Comparison of ENCODE assay signal across 12 cellular contexts in genomic region chr2:202036601-202037037, GRCh38. TPM values are rescaled to one million over a fixed set of nuclear protein-coding genes. Genes with fewer than 3 reads are reported as not detected.
DNase-seq lines count a peak whose midpoint lies in the region; ATAC-seq and TF ChIP-seq lines count a peak whose summit lies in the region.
"Had no signal": no experiment of that assay in that cellular context is flagged by ENCODE, and none has a peak within 500 bp of the region (broad histone marks: within the 10 kb centered on the region; RNA-seq: fewer than 3 reads in every experiment).

No MANE protein-coding gene starts in this region.

- H3K4me3 ChIP-seq in gastroesophageal sphincter = peak overlapping the region; percentile 53 to 74
- peak overlapping the region; percentile 63 to 77 for H3K4me3 ChIP-seq in prostate gland

- H3K9me3 Mint-ChIP-seq in activated T-cell treated with anti-CD3 and anti-CD28 coated beads, Interleukin-2, amount 50 U/mL, for 4 hours = no peaks in the 10 kb centered on the region
- H3K9me3 Mint-ChIP-seq: activated naive CD8-positive, alpha-beta T cell treated with anti-CD3 and anti-CD28 coated beads for 36 hours had no signal

- H3K27ac ChIP-seq in gastroesophageal sphincter = peak overlapping the region; percentile 69 to 99 (median 98)
- peak overlapping the region; percentile 90 to 95 for H3K27ac ChIP-seq in prostate gland

- H3K4me1 ChIP-seq in gastroesophageal sphincter (peaks cover 3 to 70% (median 8%) of the 10 kb centered on the region in 3 donors), prostate gland (replicated peaks) (no peaks in the 10 kb centered on the region)

- H3K4me3 Mint-ChIP-seq in activated T-cell treated with anti-CD3 and anti-CD28 coated beads, Interleukin-2, amount 50 U/mL, for 4 hours = no peak overlapping the region
- H3K4me3 Mint-ChIP-seq: activated naive CD8-positive, alpha-beta T cell treated with anti-CD3 and anti-CD28 coated beads for 36 hours had no signal

- no peak for TF ChIP-seq POLR2A in gastroesophageal sphincter (IDR thresholded peaks at IDR 0.05)
- TF ChIP-seq POLR2A in prostate gland (IDR thresholded peaks at IDR 0.05) = no peak

- DNase-seq in Caki2 (ENCODE audit: low read depth) (peak; percentile 43), prostate gland (ENCODE audit: low spot score) (no peak), SHP77 (lab: John Stamatoyannopoulos, UW) (no peak), NOMO-1 treated with DMSO at 0.1 percent for 48 hours (lab: John Stamatoyannopoulos, UW; ENCODE audit: unreplicated experiment) (no peak), left colon (no peak)
- DNase-seq in activated T-cell treated with anti-CD3 and anti-CD28 coated beads, Interleukin-2, amount 50 U/mL, for 4 hours = no peak
- DNase-seq: activated CD4-positive, alpha-beta T cell treated with anti-CD3 and anti-CD28 coated beads for 1 hour; activated naive CD8-positive, alpha-beta T cell treated with anti-CD3 and anti-CD28 coated beads for 36 hours; stimulated activated naive CD4-positive, alpha-beta T cell had no signal

- in situ Hi-C loops in Caki2 (cut with HindIII; ENCODE audit: low pct_unique_long_range_greater_than_20kb, low sequenced_read_pairs) = no loop called here

- TF ChIP-seq CTCF in gastroesophageal sphincter (IDR thresholded peaks at IDR 0.05) (no peak), prostate gland (IDR thresholded peaks at IDR 0.05) (no peak)

- intact Hi-C loops in prostate gland (cut with DNase I) = loop anchor here (5.0 kb wide), 2 partner anchors 116 to 136 kb away; no protein-coding TSS in a partner anchor
- intact Hi-C loops in left colon (cut with DNase I, micrococcal nuclease) = no loop called here

- H3K4me1 Mint-ChIP-seq in activated T-cell treated with anti-CD3 and anti-CD28 coated beads, Interleukin-2, amount 50 U/mL, for 4 hours (ENCODE audit: low read depth) = peaks cover 11% of the 10 kb centered on the region

- no peaks in the 10 kb centered on the region for H3K36me3 Mint-ChIP-seq in activated T-cell treated with anti-CD3 and anti-CD28 coated beads, Interleukin-2, amount 50 U/mL, for 4 hours (ENCODE audit: insufficient read depth)
- H3K36me3 Mint-ChIP-seq: activated naive CD8-positive, alpha-beta T cell treated with anti-CD3 and anti-CD28 coated beads for 36 hours had no signal

- TF ChIP-seq EP300 in gastroesophageal sphincter (IDR thresholded peaks at IDR 0.05) = no peak

- H3K36me3 ChIP-seq in gastroesophageal sphincter (no peaks in the 10 kb centered on the region), prostate gland (no peaks in the 10 kb centered on the region)

- peak; percentile 1; the same call in 1 of the 3 replicates for ATAC-seq in SK-N-SH treated with all-trans-retinoic acid at 6 μM for 48 hours
- no peak for ATAC-seq in gastroesophageal sphincter
- ATAC-seq in activated T-cell treated with anti-CD3 and anti-CD28 coated beads, Interleukin-2, amount 50 U/mL, for 4 hours = no peak
- ATAC-seq in left colon = no peak

- H3K27me3 ChIP-seq in gastroesophageal sphincter (no peaks in the 10 kb centered on the region), prostate gland (replicated peaks; ENCODE audit: insufficient read depth) (no peaks in the 10 kb centered on the region)

- H3K9me3 ChIP-seq in gastroesophageal sphincter (no peaks in the 10 kb centered on the region), prostate gland (no peaks in the 10 kb centered on the region)

- peaks cover 44% of the 10 kb centered on the region for H3K27me3 Mint-ChIP-seq in activated T-cell treated with anti-CD3 and anti-CD28 coated beads, Interleukin-2, amount 50 U/mL, for 4 hours (ENCODE audit: low read depth)

- 24% methylated on average over 10 of the region's 15 CpGs; no CpG with 5 or more reads in 1 of the 2 donors for WGBS in gastroesophageal sphincter (ENCODE audit: low coverage in 1 of 2), 2 donors
- WGBS in prostate gland = 19% methylated on average over 15 of the region's 15 CpGs

TF ChIP-seq in SK-N-SH treated with all-trans-retinoic acid at 6 μM for 48 hours, 23 proteins besides CTCF, POLR2A, EP300 and RAD21:
- TF ChIP-seq OSR1 (CRISPR knock-in tag; IDR thresholded peaks at IDR 0.05) = no peak
- TF ChIP-seq ARNTL (CRISPR knock-in tag; IDR thresholded peaks at IDR 0.05; ENCODE audit: borderline replicate concordance, low read depth) = no peak
- TF ChIP-seq ZC3H10 (CRISPR knock-in tag; IDR thresholded peaks at IDR 0.05) = no peak
- TF ChIP-seq CSRNP3 (CRISPR knock-in tag; IDR thresholded peaks at IDR 0.05) = no peak
- no peak for TF ChIP-seq ZNF8 (CRISPR knock-in tag; IDR thresholded peaks at IDR 0.05)
- TF ChIP-seq POU6F1 (CRISPR knock-in tag; IDR thresholded peaks at IDR 0.05; ENCODE audit: borderline replicate concordance, low read depth) = no peak
- no peak for TF ChIP-seq GLIS3 (CRISPR knock-in tag; IDR thresholded peaks at IDR 0.05)
- no peak for TF ChIP-seq ZFP3 (CRISPR knock-in tag; IDR thresholded peaks at IDR 0.05)
- TF ChIP-seq TCF4 (CRISPR knock-in tag; IDR thresholded peaks at IDR 0.05; ENCODE audit: borderline replicate concordance) = no peak
- TF ChIP-seq ISL1 (CRISPR knock-in tag; IDR thresholded peaks at IDR 0.05) = no peak
- no peak for TF ChIP-seq ZNF70 (CRISPR knock-in tag; IDR thresholded peaks at IDR 0.05)
- TF ChIP-seq RARB (CRISPR knock-in tag; IDR thresholded peaks at IDR 0.05) = no peak
- no peak for TF ChIP-seq ZFP30 (CRISPR knock-in tag; IDR thresholded peaks at IDR 0.05)
- TF ChIP-seq PATZ1 (CRISPR knock-in tag; IDR thresholded peaks at IDR 0.05; ENCODE audit: borderline replicate concordance) = no peak
- no peak for TF ChIP-seq PPARA (CRISPR knock-in tag; IDR thresholded peaks at IDR 0.05; ENCODE audit: borderline replicate concordance)
- TF ChIP-seq TOX (CRISPR knock-in tag; IDR thresholded peaks at IDR 0.05; ENCODE audit: borderline replicate concordance) = no peak

RNA-seq across cellular contexts. Expression of gene FZD7, which starts 3.0 kb away (rescaled TPM):
- 83.2 and 92.1 TPM in 2 replicates for total RNA-seq in Caki2 (2014; rRNA removed; shearing (Covaris generic); ENCODE audit: low replicate concordance)
- total RNA-seq in gastroesophageal sphincter (10 to 100 TPM; 15.9 to 55.4 (median 39.0) TPM), prostate gland (10 to 100 TPM; 16.1 to 26.1 TPM), left colon (1 to 10 TPM; 1.4 to 10.0 TPM)
- total RNA-seq in activated T-cell treated with anti-CD3 and anti-CD28 coated beads, Interleukin-2, amount 50 U/mL, for 4 hours = under 1 TPM; 0.20 to 0.41 (median 0.29) TPM

RNA-seq across cellular contexts. Expression of gene KIAA2012, which starts 36.4 kb away (rescaled TPM):
- total RNA-seq in Caki2 (2014; rRNA removed; shearing (Covaris generic); ENCODE audit: low replicate concordance) = not detected in 2 replicates
- total RNA-seq in gastroesophageal sphincter (not detected), prostate gland (under 1 TPM in 1 of 2 donors, not detected in 1; 0.74 TPM), left colon (under 1 TPM in 1 of 2 donors, not detected in 1; 0.11 TPM)
- total RNA-seq in activated T-cell treated with anti-CD3 and anti-CD28 coated beads, Interleukin-2, amount 50 U/mL, for 4 hours = not detected
- total RNA-seq: activated naive CD8-positive, alpha-beta T cell treated with anti-CD3 and anti-CD28 coated beads for 36 hours; LHCN-M2 had no signal
